In genomic region chr4:110164856-110165255, GRCh38 we compare ENCODE assay signal across 12 cellular contexts. TPM values are rescaled to one million over a fixed set of nuclear protein-coding genes. Genes with fewer than 3 reads are reported as not detected.
DNase-seq lines count a peak whose midpoint lies in the region; ATAC-seq and TF ChIP-seq lines count a peak whose summit lies in the region.
"Had no signal": no experiment of that assay in that cellular context is flagged by ENCODE, and none has a peak within 500 bp of the region (broad histone marks: within the 10 kb centered on the region; RNA-seq: fewer than 3 reads in every experiment).

No MANE protein-coding gene starts in this region.

- peak overlapping the region; percentile 98 for H3K27ac Mint-ChIP-seq in activated T-cell treated with anti-CD3 and anti-CD28 coated beads, Interleukin-2, amount 50 U/mL, for 24 hours
- peak overlapping the region; percentile 22 for H3K27ac Mint-ChIP-seq in endodermal cell

- peaks cover 10% of the 10 kb centered on the region for H3K36me3 ChIP-seq in endodermal cell (ENCODE audit: control insufficient read depth, insufficient read depth, low read length)
- H3K36me3 ChIP-seq: thoracic aorta had no signal

- peak overlapping the region; percentile 53 for H3K4me3 Mint-ChIP-seq in activated T-cell treated with anti-CD3 and anti-CD28 coated beads, Interleukin-2, amount 50 U/mL, for 24 hours
- no peak overlapping the region for H3K4me3 Mint-ChIP-seq in endodermal cell

- no peak overlapping the region for H3K4me3 ChIP-seq in endodermal cell (ENCODE audit: low read length)
- H3K4me3 ChIP-seq: thoracic aorta had no signal

- H3K27ac ChIP-seq in RWPE1 (peak overlapping the region; percentile 60), endodermal cell (ENCODE audit: low read depth, low read length) (no peak overlapping the region)
- H3K27ac ChIP-seq: WERI-Rb-1 had no signal

- CTCF ChIA-PET in RWPE1 (lab: Yijun Ruan, JAX), result interaction anchor here (0.6 kb wide), 2 partner anchors 167 to 318 kb away, joined by 3 to 5 read pairs; no protein-coding TSS in a partner anchor

- H3K9me3 Mint-ChIP-seq in activated T-cell treated with anti-CD3 and anti-CD28 coated beads, Interleukin-2, amount 50 U/mL, for 24 hours, result peaks cover 3% of the 10 kb centered on the region
- no peaks in the 10 kb centered on the region for H3K9me3 Mint-ChIP-seq in endodermal cell

- no peak for ATAC-seq in stimulated activated naive CD8-positive, alpha-beta T cell treated with anti-CD3 and anti-CD28 coated beads, Interleukin-15, Interleukin-2, amounts not matched to agents 100 U/mL and 50 U/mL, for 24 hours
- ATAC-seq in GM18502 (IDR thresholded peaks at IDR 0.05; ENCODE audit: poor library complexity, unreplicated experiment), result no peak

- no peaks in the 10 kb centered on the region for H3K27me3 Mint-ChIP-seq in activated T-cell treated with anti-CD3 and anti-CD28 coated beads, Interleukin-2, amount 50 U/mL, for 24 hours
- no peaks in the 10 kb centered on the region for H3K27me3 Mint-ChIP-seq in endodermal cell (ENCODE audit: insufficient read depth)

- H3K36me3 Mint-ChIP-seq in activated T-cell treated with anti-CD3 and anti-CD28 coated beads, Interleukin-2, amount 50 U/mL, for 24 hours (ENCODE audit: low read depth), result peaks cover 35% of the 10 kb centered on the region
- H3K36me3 Mint-ChIP-seq in endodermal cell (ENCODE audit: low read depth), result peaks cover 8% of the 10 kb centered on the region

- 93% methylated on average over 2 of the region's 2 CpGs; no CpG with 5 or more reads in 1 of the 2 experiments for WGBS in endodermal cell (ENCODE audit: insufficient coverage in 1 of 2, insufficient read length in 1 of 2), 2 experiments

- no peak overlapping the region for H3K9ac ChIP-seq in endodermal cell (ENCODE audit: extremely low read depth, low read length, poor library complexity, severe bottlenecking)

- DNase-seq in activated T-cell treated with anti-CD3 and anti-CD28 coated beads, Interleukin-2, amount 50 U/mL, for 24 hours, result peak; percentile 37
- no peak for DNase-seq in activated T-cell treated with anti-CD3 and anti-CD28 coated beads for 4 hours
- peak; percentile 5 for DNase-seq in RWPE1 (ENCODE audit: low spot score)
- DNase-seq in endodermal cell, result no peak
- DNase-seq in stimulated activated naive CD8-positive, alpha-beta T cell treated with anti-CD3 and anti-CD28 coated beads, Interleukin-15, Interleukin-2, amounts not matched to agents 100 U/mL and 50 U/mL, for 24 hours, result peak; percentile 12
- DNase-seq in middle frontal gyrus (ENCODE audit: extremely low spot score, low spot score), result no peak
- DNase-seq in stimulated activated CD4-positive, alpha-beta T cell treated with anti-CD3 and anti-CD28 coated beads, Interleukin-2, amount 100 ng/mL, for 48 hours, result no peak
- DNase-seq: amygdala, NCI-H1694, WERI-Rb-1 had no signal

- H3K4me1 ChIP-seq in endodermal cell (ENCODE audit: control insufficient read depth, insufficient read depth, low read length), result peaks cover 13% of the 10 kb centered on the region

- H3K9me3 ChIP-seq in endodermal cell (ENCODE audit: control insufficient read depth, low read length), result no peaks in the 10 kb centered on the region
- H3K9me3 ChIP-seq: thoracic aorta had no signal

- no peak for TF ChIP-seq CTCF in RWPE1 (conservative IDR thresholded peaks at IDR 0.05; ENCODE audit: low read depth)
- no peak for TF ChIP-seq CTCF in endodermal cell (conservative IDR thresholded peaks at IDR 0.05)

- no peaks in the 10 kb centered on the region for H3K27me3 ChIP-seq in endodermal cell (ENCODE audit: control insufficient read depth, insufficient read depth, low read length, poor library complexity, severe bottlenecking)

- H3K4me1 Mint-ChIP-seq in activated T-cell treated with anti-CD3 and anti-CD28 coated beads, Interleukin-2, amount 50 U/mL, for 24 hours (ENCODE audit: low read depth), result peaks cover 39% of the 10 kb centered on the region
- peaks cover 24% of the 10 kb centered on the region for H3K4me1 Mint-ChIP-seq in endodermal cell

- POLR2A ChIA-PET in RWPE1 (lab: Yijun Ruan, JAX; ENCODE audit: low non-redundant PET), result no interaction called here

RNA-seq across cellular contexts. Expression of gene ELOVL6, which starts 33.6 kb away (rescaled TPM):
- 10 to 100 TPM; 43.5 to 44.8 TPM for total RNA-seq in endodermal cell
- 70.5 TPM for polyA plus RNA-seq in endodermal cell (2013, experiment 1 of 2)
- polyA plus RNA-seq in endodermal cell (2013, experiment 2 of 2), result 72.7 TPM

Comparison
In these comparisons a context has a peak if more than half of its experiments do, and no peak if none do; other contexts are left out.
1. DNase-seq: peak in activated T-cell treated with anti-CD3 and anti-CD28 coated beads, Interleukin-2, amount 50 U/mL, for 24 hours (single experiment), RWPE1 (single experiment) and stimulated activated naive CD8-positive, alpha-beta T cell treated with anti-CD3 and anti-CD28 coated beads, Interleukin-15, Interleukin-2, amounts not matched to agents 100 U/mL and 50 U/mL, for 24 hours (single experiment); none in activated T-cell treated with anti-CD3 and anti-CD28 coated beads for 4 hours (single experiment), endodermal cell (single experiment), middle frontal gyrus (single experiment) and stimulated activated CD4-positive, alpha-beta T cell treated with anti-CD3 and anti-CD28 coated beads, Interleukin-2, amount 100 ng/mL, for 48 hours (0 of 2).